Comparison of ENCODE assay signal across 9 cellular contexts in the genomic region with DNA sequence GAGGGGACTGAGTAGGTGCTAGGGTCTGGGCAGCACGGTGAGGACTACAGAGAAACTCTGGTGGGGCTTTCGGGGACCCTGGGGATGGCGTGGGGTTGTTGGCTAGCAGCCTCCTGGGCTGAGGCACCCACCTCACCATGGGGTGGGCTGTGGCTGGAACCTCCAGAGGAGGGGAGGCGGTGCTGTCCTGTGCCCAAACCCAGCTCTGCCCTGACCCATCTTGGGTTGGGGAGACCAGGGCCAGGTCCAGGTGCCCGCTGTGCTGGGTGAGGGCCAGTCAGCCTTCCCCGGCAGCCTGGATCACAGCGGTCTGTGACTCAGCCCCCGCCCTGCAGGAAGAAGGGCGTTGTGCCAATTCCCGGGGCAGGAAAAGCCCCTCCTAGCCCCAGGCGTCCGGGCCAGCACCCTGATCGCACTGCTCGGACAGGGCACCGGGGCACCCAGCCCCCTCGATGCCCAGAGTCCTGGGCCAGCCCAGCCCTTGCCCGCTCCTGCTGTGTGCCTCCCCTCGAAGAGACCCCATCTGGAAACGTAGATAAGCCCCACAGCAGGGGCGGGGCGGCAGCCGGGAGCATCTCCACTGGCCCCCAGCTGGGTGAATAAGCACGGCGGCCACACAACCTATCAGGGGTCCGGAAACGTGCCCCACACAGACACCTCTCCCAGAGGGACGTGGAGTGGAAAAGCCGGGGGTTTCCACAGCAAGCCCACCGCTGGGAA. TPM values are rescaled to one million over a fixed set of nuclear protein-coding genes. Genes with fewer than 3 reads are reported as not detected.
DNase-seq lines count a peak whose midpoint lies in the region; ATAC-seq, FAIRE-seq and TF ChIP-seq lines count a peak whose summit lies in the region.
"Had no signal": no experiment of that assay in that cellular context is flagged by ENCODE, and none has a peak within 500 bp of the region (broad histone marks: within the 10 kb centered on the region; RNA-seq: fewer than 3 reads in every experiment).

No MANE protein-coding gene starts in this region.

- TF ChIP-seq POLR2A in right lobe of liver (IDR thresholded peaks at IDR 0.05), result no peak
- peak in 1 of 2 donors; percentile 18 for TF ChIP-seq POLR2A in uterus (IDR thresholded peaks at IDR 0.05)
- TF ChIP-seq POLR2A in GM12892 (IDR thresholded peaks at IDR 0.05; ENCODE audit: low read depth, low read length), result no peak

- 26% methylated on average over 11 of the region's 29 CpGs for WGBS in right lobe of liver (ENCODE audit: insufficient coverage, low coverage, low lambda C conversion rate, missing lambda C conversion rate)

- H3K4me1 ChIP-seq in right lobe of liver (peaks cover 0 to 63% (median 34%) of the 10 kb centered on the region in 4 donors), uterus (peaks cover 7 to 38% of the 10 kb centered on the region in 2 donors)

- TF ChIP-seq CTCF in right lobe of liver (IDR thresholded peaks at IDR 0.05) (no peak), uterus (IDR thresholded peaks at IDR 0.05) (no peak)

- peak in 3 of 4 donors; percentile 0 to 24 (median 2) for ATAC-seq in right lobe of liver
- no peak for ATAC-seq in HG02763 (IDR thresholded peaks at IDR 0.05; ENCODE audit: unreplicated experiment)

- intact Hi-C loops in right lobe of liver (cut with DNase I), result loop anchor here in 1 of 2 donors (10.0 kb wide), 1 partner anchor 52 kb away; a partner anchor contains a TSS
- intact Hi-C loops in uterus (cut with DNase I; ENCODE audit: low total_unique reads), result no loop called here

- DNase-seq in NCI-H510A treated with DMSO at 0.1 percent for 48 hours (lab: John Stamatoyannopoulos, UW), result peak; percentile 11
- DNase-seq in NCI-H510A (lab: John Stamatoyannopoulos, UW), result no peak
- peak; percentile 54 to 78 (median 76) for DNase-seq in right lobe of liver
- DNase-seq in uterus, result peak; percentile 76 to 80
- no peak for DNase-seq in mucosa of gallbladder (ENCODE audit: low spot score)
- DNase-seq in GM12892 (ENCODE audit: insufficient read length), result no peak
- DNase-seq: activated effector memory CD4-positive, alpha-beta T cell treated with Interleukin-2 at 50 U/mL for 16 hours had no signal

- H3K9me3 ChIP-seq in right lobe of liver (no peaks in the 10 kb centered on the region), uterus (no peaks in the 10 kb centered on the region)

- H3K27ac ChIP-seq in cingulate gyrus (ENCODE audit: low read depth, low read length) (peak overlapping the region; percentile 91), right lobe of liver (peak overlapping the region in 2 of 3 donors; percentile 63 to 66), uterus (peak overlapping the region; percentile 91 to 92)

- H3K36me3 ChIP-seq in right lobe of liver (no peaks in the 10 kb centered on the region), uterus (no peaks in the 10 kb centered on the region)

- no peaks in the 10 kb centered on the region for H3K27me3 ChIP-seq in right lobe of liver
- H3K27me3 ChIP-seq in uterus, result no peaks in the 10 kb centered on the region

- no peak for FAIRE-seq in GM12892 (lab: Jason Lieb, UNC)

- no peak overlapping the region for H3K4me3 ChIP-seq in right lobe of liver
- H3K4me3 ChIP-seq in uterus, result no peak overlapping the region

RNA-seq across cellular contexts. Expression of a gene that starts 10.0 kb away (rescaled TPM):
- total RNA-seq in right lobe of liver, result 10 to 100 TPM; 30.3 to 80.8 (median 47.1) TPM
- total RNA-seq in uterus, result 100 to 1,000 TPM in 2 of 4 donors, 10 to 100 TPM in 2; 50.6 to 375 (median 90.8) TPM
- total RNA-seq in mucosa of gallbladder, result 298 TPM
- polyA plus RNA-seq in GM12892 (2012; ENCODE audit: missing spikeins), result 1.6 TPM

RNA-seq across cellular contexts. Expression of a gene that starts 29.8 kb away (rescaled TPM):
- total RNA-seq in right lobe of liver (100 to 1,000 TPM; 339 to 696 (median 413) TPM), uterus (over 10,000 TPM in 1 of 4 donors, 1,000 to 10,000 TPM in 3; 1,151 to 14,756 (median 1,928) TPM), mucosa of gallbladder (968 TPM)
- polyA plus RNA-seq in GM12892 (2012; ENCODE audit: missing spikeins), result 4,195 TPM

RNA-seq across cellular contexts. Expression of a gene that starts 50.0 kb away (rescaled TPM):
- total RNA-seq in right lobe of liver (1 to 10 TPM; 1.4 to 2.9 (median 2.5) TPM), uterus (10 to 100 TPM in 1 of 4 donors, 1 to 10 TPM in 2, under 1 TPM in 1; 0.29 to 10.6 (median 2.6) TPM), mucosa of gallbladder (5.2 TPM)
- polyA plus RNA-seq in GM12892 (2012; ENCODE audit: missing spikeins), result 6.3 TPM

RNA-seq across cellular contexts. Expression of a gene that starts 54.3 kb away (rescaled TPM):
- total RNA-seq in right lobe of liver (100 to 1,000 TPM in 2 of 6 experiments, 10 to 100 TPM in 4; 49.5 to 139 (median 55.7) TPM), uterus (10 to 100 TPM; 42.9 to 82.7 (median 60.9) TPM), mucosa of gallbladder (78.8 TPM)
- polyA plus RNA-seq in GM12892 (2012; ENCODE audit: missing spikeins), result 32.6 TPM

Comparison
In these comparisons a context has a peak if more than half of its experiments do, and no peak if none do; other contexts are left out.
1. DNase-seq: peak in NCI-H510A treated with DMSO at 0.1 percent for 48 hours (single experiment), right lobe of liver (3 of 3) and uterus (2 of 2); none in NCI-H510A (single experiment), mucosa of gallbladder (single experiment) and GM12892 (single experiment).
2. Peak in every context shown above with its lines, with median percentiles within 50 percentile points of each other: H3K27ac ChIP-seq.